ENCODE assay signal across 19 cellular contexts in genomic region chr18:9787716-9788115, GRCh38.
DNase-seq lines count a peak whose midpoint lies in the region; ATAC-seq and TF ChIP-seq lines count a peak whose summit lies in the region.
"Had no signal": no experiment of that assay in that cellular context is flagged by ENCODE, and none has a peak within 500 bp of the region (broad histone marks: within the 10 kb centered on the region; RNA-seq: fewer than 3 reads in every experiment).

No MANE protein-coding gene starts in this region.

- DNase-seq in HS-27A (ENCODE audit: low read depth) (peak; percentile 66), OCI-M1 (lab: John Stamatoyannopoulos, UW) (peak; percentile 74), fibroblast of gingiva (ENCODE audit: low read depth) (peak; percentile 34), stromal cell of bone marrow (ENCODE audit: low read depth) (peak; percentile 58), Kasumi-1 (lab: John Stamatoyannopoulos, UW) (no peak), left ventricle myocardium superior (no peak), tibial nerve (ENCODE audit: low spot score in 2 of 2) (no peak)
- DNase-seq: activated CD4-positive, CD25-positive, alpha-beta regulatory T cell; activated naive CD8-positive, alpha-beta T cell treated with anti-CD3 and anti-CD28 coated beads, Interleukin-2, amount 10 ng/mL, durations not matched to agents 7 days and 5 days; Calu3; erythroblast; heart right ventricle; Karpas-422; natural killer cell; NCI-H446 treated with DMSO at 0.1 percent for 48 hours; posterior cingulate gyrus; Right ventricle myocardium superior; stimulated activated CD4-positive, alpha-beta T cell treated with anti-CD3 and anti-CD28 coated beads, Interleukin-4, amount 100 ng/mL, for 1 hour had no signal

- H3K9me3 ChIP-seq in tibial nerve: no peaks in the 10 kb centered on the region
- H3K9me3 ChIP-seq: vagina had no signal

- peaks cover 0 to 3% (median 0%) of the 10 kb centered on the region in 3 donors for H3K36me3 ChIP-seq in tibial nerve
- H3K36me3 ChIP-seq: vagina had no signal

- H3K4me1 ChIP-seq in tibial nerve: peaks cover 0 to 19% (median 3%) of the 10 kb centered on the region in 4 donors

- no peak for TF ChIP-seq EP300 in tibial nerve (IDR thresholded peaks at IDR 0.05)

- no peak overlapping the region for H3K4me3 ChIP-seq in tibial nerve
- H3K4me3 ChIP-seq: heart right ventricle, vagina had no signal

- no peaks in the 10 kb centered on the region for H3K27me3 ChIP-seq in tibial nerve
- H3K27me3 ChIP-seq: heart right ventricle, vagina had no signal

- TF ChIP-seq CTCF in tibial nerve (IDR thresholded peaks at IDR 0.05): no peak

- H3K27ac ChIP-seq in tibial nerve: no peak overlapping the region
- H3K27ac ChIP-seq: heart right ventricle, vagina had no signal

- 88 to 93% methylated on average over 5 of the region's 5 CpGs for WGBS in tibial nerve, 2 donors

- intact Hi-C loops in left ventricle myocardium superior (cut with micrococcal nuclease): no loop called here

- no peak for ATAC-seq in left ventricle myocardium superior
- ATAC-seq: heart right ventricle, natural killer cell had no signal

- TF ChIP-seq POLR2A in tibial nerve (IDR thresholded peaks at IDR 0.05): no peak

Comparison
In these comparisons a context has a peak if more than half of its experiments do, and no peak if none do; other contexts are left out.
1. DNase-seq: peak in HS-27A (single experiment), OCI-M1 (single experiment), fibroblast of gingiva (single experiment) and stromal cell of bone marrow (single experiment); none in Kasumi-1 (0 of 2), left ventricle myocardium superior (single experiment) and tibial nerve (0 of 2).